Comparison of ENCODE assay signal across 25 cellular contexts in the genomic region with DNA sequence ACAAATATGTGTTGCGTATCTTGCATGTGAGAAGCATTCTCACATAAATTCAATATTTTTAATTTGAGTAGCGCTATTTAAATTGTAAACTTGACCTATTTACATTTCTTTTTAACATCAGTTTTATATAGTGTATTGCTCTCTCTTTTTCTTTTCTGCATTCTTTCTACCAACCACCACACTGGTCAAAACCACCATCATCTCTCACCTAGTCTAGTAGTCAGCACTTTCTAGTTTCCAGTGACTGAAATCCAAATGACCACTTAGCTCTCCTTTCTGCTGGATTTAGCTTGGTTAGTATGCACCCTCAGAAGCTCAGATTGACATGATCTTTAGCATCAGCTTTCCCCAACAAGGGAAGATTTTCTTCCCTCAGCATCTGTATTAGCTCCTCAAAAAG.
"Had no signal": no experiment of that assay in that cellular context is flagged by ENCODE, and none has a peak within 500 bp of the region (broad histone marks: within the 10 kb centered on the region; RNA-seq: fewer than 3 reads in every experiment).

No MANE protein-coding gene starts in this region.

- H3K36me3 ChIP-seq: esophagus squamous epithelium, gastrocnemius medialis, heart right ventricle, left lung, lower lobe of right lung had no signal

- ATAC-seq: effector memory CD8-positive, alpha-beta T cell; esophagus mucosa; gastrocnemius medialis; heart right ventricle; left cardiac atrium; left ventricle myocardium superior; mucosa of descending colon; naive thymus-derived CD8-positive, alpha-beta T cell had no signal

- H3K9me3 ChIP-seq: esophagus squamous epithelium, gastrocnemius medialis, heart right ventricle, left lung, lower lobe of right lung, mucosa of descending colon had no signal

- DNase-seq: cortex of kidney; effector CD8-positive, alpha-beta T cell; effector memory CD8-positive, alpha-beta T cell; endodermal cell; erythroblast; esophagus squamous epithelium; foreskin fibroblast; foreskin melanocyte; gastrocnemius medialis; glutamatergic neuron; head of caudate nucleus; heart right ventricle; hippocampal formation; left cardiac atrium; left ventricle myocardium superior; lower lobe of right lung; mesenchymal stem cell; mucosa of descending colon; naive B cell; naive thymus-derived CD8-positive, alpha-beta T cell had no signal

- H3K27me3 Mint-ChIP-seq: dendritic cell treated with granulocyte-macrophage colony-stimulating factor and Interleukin-4, amounts not matched to agents 40 ng/mL and 50 ng/mL, for 4 days; effector memory CD8-positive, alpha-beta T cell; naive B cell; naive thymus-derived CD8-positive, alpha-beta T cell had no signal

- H3K27me3 ChIP-seq: esophagus squamous epithelium, gastrocnemius medialis, heart right ventricle, left lung had no signal

- H3K4me1 ChIP-seq: esophagus squamous epithelium, gastrocnemius medialis, heart right ventricle, left lung, lower lobe of right lung had no signal

- H3K4me3 Mint-ChIP-seq: dendritic cell treated with granulocyte-macrophage colony-stimulating factor and Interleukin-4, amounts not matched to agents 40 ng/mL and 50 ng/mL, for 4 days; effector memory CD8-positive, alpha-beta T cell; endodermal cell; mesothelial cell of epicardium; naive B cell; naive thymus-derived CD8-positive, alpha-beta T cell had no signal

- H3K27ac ChIP-seq: epithelial cell of prostate, esophagus squamous epithelium, gastrocnemius medialis, heart right ventricle, left lung, lower lobe of right lung had no signal

- H3K27ac Mint-ChIP-seq: dendritic cell treated with granulocyte-macrophage colony-stimulating factor and Interleukin-4, amounts not matched to agents 40 ng/mL and 50 ng/mL, for 4 days; effector memory CD8-positive, alpha-beta T cell; endodermal cell; mesothelial cell of epicardium; naive B cell; naive thymus-derived CD8-positive, alpha-beta T cell had no signal

- H3K4me3 ChIP-seq: esophagus squamous epithelium, gastrocnemius medialis, heart right ventricle, left lung, lower lobe of right lung, mucosa of descending colon had no signal

- H3K4me1 Mint-ChIP-seq: endodermal cell; mesothelial cell of epicardium; naive B cell; naive thymus-derived CD8-positive, alpha-beta T cell had no signal

- H3K36me3 Mint-ChIP-seq: mesothelial cell of epicardium; naive B cell; naive thymus-derived CD8-positive, alpha-beta T cell had no signal

- H3K9me3 Mint-ChIP-seq: dendritic cell treated with granulocyte-macrophage colony-stimulating factor and Interleukin-4, amounts not matched to agents 40 ng/mL and 50 ng/mL, for 4 days; endodermal cell; mesothelial cell of epicardium had no signal
